8 cellular contexts compared by ENCODE assay signal in the genomic region with DNA sequence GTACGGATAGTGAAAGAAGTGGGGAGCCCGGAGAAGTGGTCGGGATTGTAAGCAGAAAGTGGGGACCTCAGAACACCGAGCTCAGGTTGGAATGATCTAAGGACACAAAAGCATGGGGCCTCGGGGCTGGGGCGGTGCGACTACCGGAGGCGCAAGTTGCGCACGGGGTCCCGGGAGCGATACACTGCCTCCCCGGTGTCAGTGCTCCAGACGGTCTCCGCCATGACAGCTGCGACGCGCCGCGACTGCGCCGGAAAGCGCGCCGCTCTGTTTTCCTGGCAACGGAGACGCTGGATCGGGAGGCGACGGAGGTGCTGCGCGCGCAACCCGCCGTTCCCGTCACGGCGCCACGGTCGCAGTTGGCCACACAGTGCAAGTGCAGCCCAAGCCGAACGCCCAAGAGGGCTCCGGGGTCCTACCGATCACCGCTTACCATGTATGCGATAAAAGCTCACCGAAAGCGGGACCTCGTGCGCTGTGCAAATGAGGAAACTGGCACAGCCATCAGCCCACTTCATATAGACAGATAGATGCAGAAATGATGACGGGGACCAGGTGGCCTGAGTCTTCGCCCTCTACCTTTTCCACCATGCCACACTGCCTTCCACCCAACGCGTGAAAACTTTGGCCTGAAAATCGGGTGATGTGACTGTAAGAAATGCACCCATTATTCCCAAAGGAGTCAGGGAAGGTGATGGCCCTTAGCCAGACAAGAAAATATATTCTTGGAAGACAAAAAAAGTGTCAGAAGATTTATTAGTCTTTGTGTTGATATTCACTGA.
DNase-seq lines count a peak whose midpoint lies in the region; ATAC-seq and TF ChIP-seq lines count a peak whose summit lies in the region.

A gene (minus strand): TSS at position 249 of the 782 bp plus-strand sequence. CDS start 25 bp downstream, at position 224.

- peak within 1 kb of the TSS; percentile 88 for H3K4me3 ChIP-seq in coronary artery

- H3K27ac ChIP-seq in C4-2B (peak within 1 kb of the TSS; percentile 89), coronary artery (peak within 1 kb of the TSS; percentile 59 to 89)

- TF ChIP-seq CTCF in C4-2B (conservative IDR thresholded peaks at IDR 0.05) (peak; percentile 74), coronary artery (IDR thresholded peaks at IDR 0.05) (peak; percentile 62)

- DNase-seq in NCI-H524 treated with DMSO at 0.1 percent for 48 hours (lab: John Stamatoyannopoulos, UW), result peak; percentile 64
- DNase-seq in activated CD4-positive, alpha-beta T cell treated with anti-CD3 and anti-CD28 coated beads for 48 hours, result peak; percentile 97
- DNase-seq in coronary artery (ENCODE audit: low spot score), result peak; percentile 93
- DNase-seq in left kidney (ENCODE audit: low read depth, low spot score), result peak; percentile 98
- peak; percentile 96 for DNase-seq in stimulated activated CD4-positive, alpha-beta T cell treated with anti-CD3 and anti-CD28 coated beads, Interleukin-1b, Interleukin-23, amount 100 ng/mL, for 48 hours

- ATAC-seq in GM19324 (IDR thresholded peaks at IDR 0.05; ENCODE audit: low FRiP score, unreplicated experiment) (peak; percentile 94), HG03460 (IDR thresholded peaks at IDR 0.05; ENCODE audit: unreplicated experiment) (peak; percentile 93)

Comparison
In these comparisons a context has a peak if more than half of its experiments do, and no peak if none do; other contexts are left out.
1. Peak in every context shown above with its lines: DNase-seq, ATAC-seq, H3K4me3 ChIP-seq and H3K27ac ChIP-seq.